Comparison of ENCODE assay signal across 9 cellular contexts in genomic region chr4:2791518-2792395, GRCh38. TPM values are rescaled to one million over a fixed set of nuclear protein-coding genes. Genes with fewer than 3 reads are reported as not detected.
DNase-seq lines count a peak whose midpoint lies in the region; ATAC-seq and TF ChIP-seq lines count a peak whose summit lies in the region.
"Had no signal": no experiment of that assay in that cellular context is flagged by ENCODE, and none has a peak within 500 bp of the region (broad histone marks: within the 10 kb centered on the region; RNA-seq: fewer than 3 reads in every experiment).

No MANE protein-coding gene starts in this region.

- H3K9me3 ChIP-seq in left lung (no peaks in the 10 kb centered on the region), tibial artery (no peaks in the 10 kb centered on the region)

- peak overlapping the region; percentile 43 for H3K4me3 Mint-ChIP-seq in activated CD4-positive, alpha-beta T cell treated with anti-CD3 and anti-CD28 coated beads, Interleukin-2, amount 10 ng/mL, durations not matched to agents 24 days and 14 days
- H3K4me3 Mint-ChIP-seq in activated T-helper 2 cell treated with anti-CD3 and anti-CD28 coated beads, Interferon-gamma antibody, Interleukin-2, Interleukin-4, amounts not matched to agents 10 μg/mL and 5 μg/mL and 100 μg/mL, durations not matched to agents 14 hours and 24 hours and 36 hours (ENCODE audit: low read depth), result peak overlapping the region; percentile 5

- intact Hi-C loops in activated CD4-positive, alpha-beta T cell treated with anti-CD3 and anti-CD28 coated beads, Interleukin-2, amount 10 ng/mL, durations not matched to agents 24 days and 14 days (cut with micrococcal nuclease), result no loop called here
- intact Hi-C loops in activated T-helper 2 cell treated with anti-CD3 and anti-CD28 coated beads, Interferon-gamma antibody, Interleukin-2, Interleukin-4, amounts not matched to agents 10 μg/mL and 5 μg/mL and 100 μg/mL, durations not matched to agents 14 hours and 24 hours and 36 hours (cut with micrococcal nuclease), result no loop called here
- intact Hi-C loops in left lung (cut with DNase I), result no loop called here
- intact Hi-C loops in tibial artery (cut with DNase I; ENCODE audit: low total_unique reads), result no loop called here

- H3K27ac Mint-ChIP-seq in activated CD4-positive, alpha-beta T cell treated with anti-CD3 and anti-CD28 coated beads, Interleukin-2, amount 10 ng/mL, durations not matched to agents 24 days and 14 days, result peak overlapping the region; percentile 63
- H3K27ac Mint-ChIP-seq in activated T-helper 2 cell treated with anti-CD3 and anti-CD28 coated beads, Interferon-gamma antibody, Interleukin-2, Interleukin-4, amounts not matched to agents 10 μg/mL and 5 μg/mL and 100 μg/mL, durations not matched to agents 14 hours and 24 hours and 36 hours, result no peak overlapping the region
- H3K27ac Mint-ChIP-seq: activated naive CD8-positive, alpha-beta T cell had no signal

- H3K27me3 ChIP-seq in left lung, result no peaks in the 10 kb centered on the region
- H3K27me3 ChIP-seq in tibial artery, result no peaks in the 10 kb centered on the region

- H3K9me3 Mint-ChIP-seq in activated CD4-positive, alpha-beta T cell treated with anti-CD3 and anti-CD28 coated beads, Interleukin-2, amount 10 ng/mL, durations not matched to agents 24 days and 14 days, result no peaks in the 10 kb centered on the region
- no peaks in the 10 kb centered on the region for H3K9me3 Mint-ChIP-seq in activated T-helper 2 cell treated with anti-CD3 and anti-CD28 coated beads, Interferon-gamma antibody, Interleukin-2, Interleukin-4, amounts not matched to agents 10 μg/mL and 5 μg/mL and 100 μg/mL, durations not matched to agents 14 hours and 24 hours and 36 hours

- peaks cover 6% of the 10 kb centered on the region for H3K36me3 Mint-ChIP-seq in activated CD4-positive, alpha-beta T cell treated with anti-CD3 and anti-CD28 coated beads, Interleukin-2, amount 10 ng/mL, durations not matched to agents 24 days and 14 days (ENCODE audit: low read depth)
- no peaks in the 10 kb centered on the region for H3K36me3 Mint-ChIP-seq in activated T-helper 2 cell treated with anti-CD3 and anti-CD28 coated beads, Interferon-gamma antibody, Interleukin-2, Interleukin-4, amounts not matched to agents 10 μg/mL and 5 μg/mL and 100 μg/mL, durations not matched to agents 14 hours and 24 hours and 36 hours (ENCODE audit: low read depth)
- H3K36me3 Mint-ChIP-seq: activated naive CD8-positive, alpha-beta T cell had no signal

- peaks cover 42% of the 10 kb centered on the region for H3K4me1 Mint-ChIP-seq in activated CD4-positive, alpha-beta T cell treated with anti-CD3 and anti-CD28 coated beads, Interleukin-2, amount 10 ng/mL, durations not matched to agents 24 days and 14 days
- H3K4me1 Mint-ChIP-seq in activated T-helper 2 cell treated with anti-CD3 and anti-CD28 coated beads, Interferon-gamma antibody, Interleukin-2, Interleukin-4, amounts not matched to agents 10 μg/mL and 5 μg/mL and 100 μg/mL, durations not matched to agents 14 hours and 24 hours and 36 hours (ENCODE audit: low read depth), result peaks cover 31% of the 10 kb centered on the region

- ATAC-seq in left lung (no peak), GM19023 (IDR thresholded peaks at IDR 0.05; ENCODE audit: unreplicated experiment) (no peak)

- H3K27me3 Mint-ChIP-seq in activated CD4-positive, alpha-beta T cell treated with anti-CD3 and anti-CD28 coated beads, Interleukin-2, amount 10 ng/mL, durations not matched to agents 24 days and 14 days, result no peaks in the 10 kb centered on the region
- no peaks in the 10 kb centered on the region for H3K27me3 Mint-ChIP-seq in activated T-helper 2 cell treated with anti-CD3 and anti-CD28 coated beads, Interferon-gamma antibody, Interleukin-2, Interleukin-4, amounts not matched to agents 10 μg/mL and 5 μg/mL and 100 μg/mL, durations not matched to agents 14 hours and 24 hours and 36 hours (ENCODE audit: low read depth)
- H3K27me3 Mint-ChIP-seq: activated naive CD8-positive, alpha-beta T cell had no signal

- H3K27ac ChIP-seq in left lung (peak overlapping the region in 1 of 2 donors; percentile 41), tibial artery (peak overlapping the region; percentile 51 to 58)

- no peak for DNase-seq in activated CD4-positive, alpha-beta T cell treated with anti-CD3 and anti-CD28 coated beads, Interleukin-2, amount 10 ng/mL, durations not matched to agents 24 days and 14 days
- DNase-seq in activated CD4-positive, alpha-beta T cell treated with anti-CD3 and anti-CD28 coated beads for 48 hours, result no peak
- no peak for DNase-seq in activated T-helper 2 cell treated with anti-CD3 and anti-CD28 coated beads, Interferon-gamma antibody, Interleukin-2, Interleukin-4, amounts not matched to agents 10 μg/mL and 5 μg/mL and 100 μg/mL, durations not matched to agents 14 hours and 24 hours and 36 hours (ENCODE audit: low spot score)
- DNase-seq in left lung (peak; percentile 33 to 60), tibial artery (peak; percentile 18 to 65), AG08395 (ENCODE audit: low spot score) (no peak)
- no peak for DNase-seq in stimulated activated naive CD4-positive, alpha-beta T cell (lab: John Stamatoyannopoulos, UW)

- H3K4me3 ChIP-seq in left lung (no peak overlapping the region), tibial artery (no peak overlapping the region)

- H3K36me3 ChIP-seq in left lung (peaks cover 0 to 4% of the 10 kb centered on the region in 2 donors), tibial artery (no peaks in the 10 kb centered on the region)

- H3K4me1 ChIP-seq in left lung (peaks cover 22 to 93% of the 10 kb centered on the region in 2 donors), tibial artery (peaks cover 0 to 55% (median 48%) of the 10 kb centered on the region in 4 donors)

- TF ChIP-seq CTCF in left lung (IDR thresholded peaks at IDR 0.05), result no peak
- no peak for TF ChIP-seq CTCF in tibial artery (IDR thresholded peaks at IDR 0.05)

RNA-seq across cellular contexts. Expression of gene SH3BP2, which starts 1.1 kb away (rescaled TPM):
- 83.9 and 88.5 TPM in 2 replicates for total RNA-seq in activated CD4-positive, alpha-beta T cell treated with anti-CD3 and anti-CD28 coated beads, Interleukin-2, amount 10 ng/mL, durations not matched to agents 24 days and 14 days
- total RNA-seq in activated T-helper 2 cell treated with anti-CD3 and anti-CD28 coated beads, Interferon-gamma antibody, Interleukin-2, Interleukin-4, amounts not matched to agents 10 μg/mL and 5 μg/mL and 100 μg/mL, durations not matched to agents 14 hours and 24 hours and 36 hours, result 64.3 and 72.7 TPM in 2 replicates
- total RNA-seq in left lung, result 100 to 1,000 TPM in 1 of 2 donors, 10 to 100 TPM in 1; 58.2 to 113 TPM

RNA-seq across cellular contexts. Expression of gene TNIP2, which starts 35.6 kb away (rescaled TPM):
- 98.7 and 99.6 TPM in 2 replicates for total RNA-seq in activated CD4-positive, alpha-beta T cell treated with anti-CD3 and anti-CD28 coated beads, Interleukin-2, amount 10 ng/mL, durations not matched to agents 24 days and 14 days
- 69.2 and 72.1 TPM in 2 replicates for total RNA-seq in activated T-helper 2 cell treated with anti-CD3 and anti-CD28 coated beads, Interferon-gamma antibody, Interleukin-2, Interleukin-4, amounts not matched to agents 10 μg/mL and 5 μg/mL and 100 μg/mL, durations not matched to agents 14 hours and 24 hours and 36 hours
- total RNA-seq in left lung, result 10 to 100 TPM; 32.9 to 46.5 TPM

RNA-seq across cellular contexts. Expression of gene ADD1, which starts 51.9 kb away (rescaled TPM):
- total RNA-seq in activated CD4-positive, alpha-beta T cell treated with anti-CD3 and anti-CD28 coated beads, Interleukin-2, amount 10 ng/mL, durations not matched to agents 24 days and 14 days, result 187 and 198 TPM in 2 replicates
- 240 and 242 TPM in 2 replicates for total RNA-seq in activated T-helper 2 cell treated with anti-CD3 and anti-CD28 coated beads, Interferon-gamma antibody, Interleukin-2, Interleukin-4, amounts not matched to agents 10 μg/mL and 5 μg/mL and 100 μg/mL, durations not matched to agents 14 hours and 24 hours and 36 hours
- 100 to 1,000 TPM; 262 to 265 TPM for total RNA-seq in left lung

Comparison
In these comparisons a context has a peak if more than half of its experiments do, and no peak if none do; other contexts are left out.
1. DNase-seq: peak in left lung (2 of 2) and tibial artery (2 of 2); none in activated CD4-positive, alpha-beta T cell treated with anti-CD3 and anti-CD28 coated beads, Interleukin-2, amount 10 ng/mL, durations not matched to agents 24 days and 14 days (single experiment), activated CD4-positive, alpha-beta T cell treated with anti-CD3 and anti-CD28 coated beads for 48 hours (single experiment), activated T-helper 2 cell treated with anti-CD3 and anti-CD28 coated beads, Interferon-gamma antibody, Interleukin-2, Interleukin-4, amounts not matched to agents 10 μg/mL and 5 μg/mL and 100 μg/mL, durations not matched to agents 14 hours and 24 hours and 36 hours (single experiment), stimulated activated naive CD4-positive, alpha-beta T cell (0 of 6) and AG08395 (single experiment).